In the genomic region with DNA sequence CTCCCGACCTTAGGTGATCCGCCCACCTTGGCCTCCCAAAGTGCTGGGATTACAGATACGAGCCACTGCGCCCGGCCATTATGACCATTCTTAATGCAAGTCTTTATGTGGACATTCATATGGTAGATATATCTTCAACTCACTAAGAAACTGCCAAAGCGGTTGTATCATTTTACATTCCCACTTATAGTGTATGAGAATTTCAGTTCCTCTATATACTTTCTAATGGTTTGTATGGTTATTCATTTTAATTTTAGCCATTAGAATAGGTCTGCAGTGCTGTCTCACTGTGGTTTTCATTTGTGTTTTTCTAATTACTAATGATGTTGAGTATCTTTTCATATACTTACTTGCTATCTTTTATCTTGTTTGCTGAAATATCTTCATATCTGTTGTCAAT, we compare ENCODE assay signal across 14 cellular contexts. TPM values are rescaled to one million over a fixed set of nuclear protein-coding genes. Genes with fewer than 3 reads are reported as not detected.
A peak's percentile ranks its signal among the peaks of the same experiment; 100 is the strongest.
DNase-seq lines count a peak whose midpoint lies in the region; ATAC-seq, FAIRE-seq and TF ChIP-seq lines count a peak whose summit lies in the region.
"Had no signal": no experiment of that assay in that cellular context is flagged by ENCODE, and none has a peak within 500 bp of the region (broad histone marks: within the 10 kb centered on the region; RNA-seq: fewer than 3 reads in every experiment).

No MANE protein-coding gene starts in this region.

- FAIRE-seq in GM12891 (lab: Jason Lieb, UNC), result peak; percentile 16
- FAIRE-seq: K562 had no signal

- no peak for DNase-seq in GM12891 (ENCODE audit: insufficient read length, low spot score)
- DNase-seq in NCI-H128 (lab: John Stamatoyannopoulos, UW; ENCODE audit: unreplicated experiment), result no peak
- DNase-seq in SK-N-DZ (ENCODE audit: low spot score), result no peak
- no peak for DNase-seq in NCI-H1694 (lab: John Stamatoyannopoulos, UW)
- DNase-seq in GM03348 (ENCODE audit: low spot score), result no peak
- DNase-seq: dermis blood vessel endothelial cell, kidney glomerular epithelial cell, testis had no signal

- TF ChIP-seq POLR2A in GM12891 (IDR thresholded peaks at IDR 0.05; ENCODE audit: low read depth, low read length), result no peak

- ATAC-seq in GM19328 (IDR thresholded peaks at IDR 0.05; ENCODE audit: unreplicated experiment), result peak; percentile 91
- peak; percentile 87 for ATAC-seq in HG02623 (IDR thresholded peaks at IDR 0.05; ENCODE audit: unreplicated experiment)
- peak; percentile 94 for ATAC-seq in HG03432 (IDR thresholded peaks at IDR 0.05; ENCODE audit: unreplicated experiment)
- ATAC-seq: HCT116, Panc1 had no signal

TF ChIP-seq in GM12891, 5 proteins besides CTCF, POLR2A, EP300 and RAD21:
- peak; percentile 90 for TF ChIP-seq SPI1 (IDR thresholded peaks at IDR 0.05; ENCODE audit: low read depth, low read length)
- no peak for TF ChIP-seq POLR2AphosphoS5 (IDR thresholded peaks at IDR 0.05; ENCODE audit: low read depth, low read length)

RNA-seq across cellular contexts. Expression of a gene that starts 32.5 kb away (rescaled TPM):
- 15.4 TPM for polyA plus RNA-seq in GM12891 (2012; ENCODE audit: low read depth, missing spikeins)
- polyA plus RNA-seq in SK-N-DZ (2014; cell fraction: cytosol; rRNA removed), result 62.7 and 63.0 TPM in 2 replicates
- polyA plus RNA-seq in SK-N-DZ (2014; cell fraction: nucleus; rRNA removed), result 43.2 and 67.6 TPM in 2 replicates
